1 cellular context compared by ENCODE assay signal in the genomic region with DNA sequence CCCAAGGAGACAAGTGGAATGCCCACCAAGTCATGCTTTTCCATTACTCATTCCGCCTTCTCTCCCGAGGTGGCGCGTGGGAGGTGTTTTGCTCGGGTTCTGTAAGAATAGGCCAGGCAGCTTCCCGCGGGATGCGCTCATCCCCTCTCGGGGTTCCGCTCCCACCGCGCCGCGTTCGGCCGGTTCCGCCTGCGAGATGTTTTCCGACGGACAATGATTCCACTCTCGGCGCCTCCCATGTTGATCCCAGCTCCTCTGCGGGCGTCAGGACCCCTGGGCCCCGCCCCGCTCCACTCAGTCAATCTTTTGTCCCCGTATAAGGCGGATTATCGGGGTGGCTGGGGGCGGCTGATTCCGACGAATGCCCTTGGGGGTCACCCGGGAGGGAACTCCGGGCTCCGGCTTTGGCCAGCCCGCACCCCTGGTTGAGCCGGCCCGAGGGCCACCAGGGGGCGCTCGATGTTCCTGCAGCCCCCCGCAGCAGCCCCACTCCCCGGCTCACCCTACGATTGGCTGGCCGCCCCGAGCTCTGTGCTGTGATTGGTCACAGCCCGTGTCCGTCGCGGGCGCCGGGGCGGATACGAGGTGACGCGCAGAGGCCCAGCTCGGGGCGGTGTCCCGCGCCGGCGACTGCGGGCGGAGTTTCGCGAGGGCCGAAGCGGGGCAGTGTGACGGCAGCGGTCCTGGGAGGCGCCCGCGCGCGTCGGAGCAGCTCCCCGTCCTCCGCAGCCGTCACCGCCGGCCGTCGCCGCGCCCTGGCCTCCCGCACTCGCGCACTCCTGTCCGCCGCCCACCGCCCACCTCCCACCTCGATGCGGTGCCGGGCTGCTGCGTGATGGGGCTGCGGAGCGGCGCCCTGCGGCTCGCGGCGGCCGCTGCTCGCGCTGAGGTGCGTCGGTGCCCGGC.
TF ChIP-seq lines count a peak whose summit lies in the region.

A gene with protein sequence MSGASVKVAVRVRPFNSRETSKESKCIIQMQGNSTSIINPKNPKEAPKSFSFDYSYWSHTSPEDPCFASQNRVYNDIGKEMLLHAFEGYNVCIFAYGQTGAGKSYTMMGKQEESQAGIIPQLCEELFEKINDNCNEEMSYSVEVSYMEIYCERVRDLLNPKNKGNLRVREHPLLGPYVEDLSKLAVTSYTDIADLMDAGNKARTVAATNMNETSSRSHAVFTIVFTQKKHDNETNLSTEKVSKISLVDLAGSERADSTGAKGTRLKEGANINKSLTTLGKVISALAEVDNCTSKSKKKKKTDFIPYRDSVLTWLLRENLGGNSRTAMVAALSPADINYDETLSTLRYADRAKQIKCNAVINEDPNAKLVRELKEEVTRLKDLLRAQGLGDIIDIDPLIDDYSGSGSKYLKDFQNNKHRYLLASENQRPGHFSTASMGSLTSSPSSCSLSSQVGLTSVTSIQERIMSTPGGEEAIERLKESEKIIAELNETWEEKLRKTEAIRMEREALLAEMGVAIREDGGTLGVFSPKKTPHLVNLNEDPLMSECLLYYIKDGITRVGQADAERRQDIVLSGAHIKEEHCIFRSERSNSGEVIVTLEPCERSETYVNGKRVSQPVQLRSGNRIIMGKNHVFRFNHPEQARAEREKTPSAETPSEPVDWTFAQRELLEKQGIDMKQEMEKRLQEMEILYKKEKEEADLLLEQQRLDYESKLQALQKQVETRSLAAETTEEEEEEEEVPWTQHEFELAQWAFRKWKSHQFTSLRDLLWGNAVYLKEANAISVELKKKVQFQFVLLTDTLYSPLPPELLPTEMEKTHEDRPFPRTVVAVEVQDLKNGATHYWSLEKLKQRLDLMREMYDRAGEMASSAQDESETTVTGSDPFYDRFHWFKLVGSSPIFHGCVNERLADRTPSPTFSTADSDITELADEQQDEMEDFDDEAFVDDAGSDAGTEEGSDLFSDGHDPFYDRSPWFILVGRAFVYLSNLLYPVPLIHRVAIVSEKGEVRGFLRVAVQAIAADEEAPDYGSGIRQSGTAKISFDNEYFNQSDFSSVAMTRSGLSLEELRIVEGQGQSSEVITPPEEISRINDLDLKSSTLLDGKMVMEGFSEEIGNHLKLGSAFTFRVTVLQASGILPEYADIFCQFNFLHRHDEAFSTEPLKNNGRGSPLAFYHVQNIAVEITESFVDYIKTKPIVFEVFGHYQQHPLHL (N-terminal part only) (plus strand): TSS at position 666 of the 906 bp plus-strand sequence. CDS start 21,759 bp downstream, outside the sequence.

TF ChIP-seq in HepG2, 621 proteins besides CTCF, POLR2A, EP300 and RAD21 (continued from another document and continues in another):
- TF ChIP-seq, protein P1, sequence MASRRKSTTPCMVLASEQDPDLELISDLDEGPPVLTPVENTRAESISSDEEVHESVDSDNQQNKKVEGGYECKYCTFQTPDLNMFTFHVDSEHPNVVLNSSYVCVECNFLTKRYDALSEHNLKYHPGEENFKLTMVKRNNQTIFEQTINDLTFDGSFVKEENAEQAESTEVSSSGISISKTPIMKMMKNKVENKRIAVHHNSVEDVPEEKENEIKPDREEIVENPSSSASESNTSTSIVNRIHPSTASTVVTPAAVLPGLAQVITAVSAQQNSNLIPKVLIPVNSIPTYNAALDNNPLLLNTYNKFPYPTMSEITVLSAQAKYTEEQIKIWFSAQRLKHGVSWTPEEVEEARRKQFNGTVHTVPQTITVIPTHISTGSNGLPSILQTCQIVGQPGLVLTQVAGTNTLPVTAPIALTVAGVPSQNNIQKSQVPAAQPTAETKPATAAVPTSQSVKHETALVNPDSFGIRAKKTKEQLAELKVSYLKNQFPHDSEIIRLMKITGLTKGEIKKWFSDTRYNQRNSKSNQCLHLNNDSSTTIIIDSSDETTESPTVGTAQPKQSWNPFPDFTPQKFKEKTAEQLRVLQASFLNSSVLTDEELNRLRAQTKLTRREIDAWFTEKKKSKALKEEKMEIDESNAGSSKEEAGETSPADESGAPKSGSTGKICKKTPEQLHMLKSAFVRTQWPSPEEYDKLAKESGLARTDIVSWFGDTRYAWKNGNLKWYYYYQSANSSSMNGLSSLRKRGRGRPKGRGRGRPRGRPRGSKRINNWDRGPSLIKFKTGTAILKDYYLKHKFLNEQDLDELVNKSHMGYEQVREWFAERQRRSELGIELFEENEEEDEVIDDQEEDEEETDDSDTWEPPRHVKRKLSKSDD (CRISPR knock-in tag; IDR thresholded peaks at IDR 0.05; ENCODE audit: low read depth): peak; percentile 46; the same call in 1 of the 2 replicates
- TF ChIP-seq ZMYM2 (CRISPR knock-in tag; IDR thresholded peaks at IDR 0.05) (peak; percentile 55; the same call in 1 of the 2 replicates), CREM (IDR thresholded peaks at IDR 0.05) (peak; percentile 68; the same call in 1 of the 2 replicates), CREM (CRISPR knock-in tag; IDR thresholded peaks at IDR 0.05) (peak; percentile 58; the same call in 1 of the 2 replicates), ZNF766 (CRISPR knock-in tag; IDR thresholded peaks at IDR 0.05; ENCODE audit: borderline replicate concordance) (peak; percentile 59; the same call in 1 of the 2 replicates), ZNF136 (CRISPR knock-in tag; IDR thresholded peaks at IDR 0.05; ENCODE audit: low read depth) (peak; percentile 77; the same call in 1 of the 2 replicates), HIVEP1 (CRISPR knock-in tag; IDR thresholded peaks at IDR 0.05) (peak; percentile 88; the same call in 1 of the 2 replicates), TBX2 (CRISPR knock-in tag; IDR thresholded peaks at IDR 0.05; ENCODE audit: borderline replicate concordance) (peak; percentile 78), ISX (CRISPR knock-in tag; conservative IDR thresholded peaks at IDR 0.05) (no peak), NFKB2 (CRISPR knock-in tag; IDR thresholded peaks at IDR 0.05; ENCODE audit: borderline replicate concordance) (peak; percentile 77; the same call in 1 of the 2 replicates), ZNF264 (CRISPR knock-in tag; IDR thresholded peaks at IDR 0.05) (0 out of 2 replicates have a peak, but pooled peaks have one; percentile 20), HNRNPK (IDR thresholded peaks at IDR 0.05; ENCODE audit: low read depth, low read length, poor library complexity, severe bottlenecking) (peak; percentile 36), CBFB (CRISPR knock-in tag; IDR thresholded peaks at IDR 0.05) (peak; percentile 73), NCOA1 (CRISPR knock-in tag; IDR thresholded peaks at IDR 0.05) (0 out of 2 replicates have a peak, but pooled peaks have one; percentile 36), ZNF441 (CRISPR knock-in tag; IDR thresholded peaks at IDR 0.05; ENCODE audit: borderline replicate concordance) (peak; percentile 86), CBX1 (IDR thresholded peaks at IDR 0.05; ENCODE audit: low read depth) (peak; percentile 70), GFI1 (CRISPR knock-in tag; IDR thresholded peaks at IDR 0.05; ENCODE audit: borderline replicate concordance) (peak; percentile 59; the same call in 1 of the 2 replicates), ZSCAN12 (CRISPR knock-in tag; IDR thresholded peaks at IDR 0.05) (no peak; the same call in 1 of the 2 replicates), ZNF598 (CRISPR knock-in tag; IDR thresholded peaks at IDR 0.05; ENCODE audit: borderline replicate concordance) (peak; percentile 75; the same call in 1 of the 2 replicates), XRCC5 (optimal IDR thresholded peaks at IDR 0.05; ENCODE audit: low read length) (peak; percentile 87), KAT8 (CRISPR knock-in tag; IDR thresholded peaks at IDR 0.05) (0 out of 2 replicates have a peak, but pooled peaks have one; percentile 55), DNMT1 (CRISPR knock-in tag; IDR thresholded peaks at IDR 0.05) (no peak), GLI4 (CRISPR knock-in tag; IDR thresholded peaks at IDR 0.05; ENCODE audit: borderline replicate concordance) (0 out of 2 replicates have a peak, but pooled peaks have one; percentile 42), ZSCAN20 (CRISPR knock-in tag; IDR thresholded peaks at IDR 0.05; ENCODE audit: borderline replicate concordance) (peak; percentile 53; the same call in 1 of the 2 replicates), ATF1 (CRISPR knock-in tag; IDR thresholded peaks at IDR 0.05) (peak; percentile 85), ZNF468 (CRISPR knock-in tag; IDR thresholded peaks at IDR 0.05) (no peak), ZNF383 (CRISPR knock-in tag; IDR thresholded peaks at IDR 0.05; ENCODE audit: borderline replicate concordance) (peak; percentile 35; the same call in 1 of the 2 replicates), MIXL1 (CRISPR knock-in tag; IDR thresholded peaks at IDR 0.05) (peak; percentile 33; the same call in 1 of the 2 replicates)
- TF ChIP-seq, protein P2, sequence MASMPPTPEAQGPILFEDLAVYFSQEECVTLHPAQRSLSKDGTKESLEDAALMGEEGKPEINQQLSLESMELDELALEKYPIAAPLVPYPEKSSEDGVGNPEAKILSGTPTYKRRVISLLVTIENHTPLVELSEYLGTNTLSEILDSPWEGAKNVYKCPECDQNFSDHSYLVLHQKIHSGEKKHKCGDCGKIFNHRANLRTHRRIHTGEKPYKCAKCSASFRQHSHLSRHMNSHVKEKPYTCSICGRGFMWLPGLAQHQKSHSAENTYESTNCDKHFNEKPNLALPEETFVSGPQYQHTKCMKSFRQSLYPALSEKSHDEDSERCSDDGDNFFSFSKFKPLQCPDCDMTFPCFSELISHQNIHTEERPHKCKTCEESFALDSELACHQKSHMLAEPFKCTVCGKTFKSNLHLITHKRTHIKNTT (CRISPR knock-in tag; IDR thresholded peaks at IDR 0.05): no peak
- TF ChIP-seq, protein P3, sequence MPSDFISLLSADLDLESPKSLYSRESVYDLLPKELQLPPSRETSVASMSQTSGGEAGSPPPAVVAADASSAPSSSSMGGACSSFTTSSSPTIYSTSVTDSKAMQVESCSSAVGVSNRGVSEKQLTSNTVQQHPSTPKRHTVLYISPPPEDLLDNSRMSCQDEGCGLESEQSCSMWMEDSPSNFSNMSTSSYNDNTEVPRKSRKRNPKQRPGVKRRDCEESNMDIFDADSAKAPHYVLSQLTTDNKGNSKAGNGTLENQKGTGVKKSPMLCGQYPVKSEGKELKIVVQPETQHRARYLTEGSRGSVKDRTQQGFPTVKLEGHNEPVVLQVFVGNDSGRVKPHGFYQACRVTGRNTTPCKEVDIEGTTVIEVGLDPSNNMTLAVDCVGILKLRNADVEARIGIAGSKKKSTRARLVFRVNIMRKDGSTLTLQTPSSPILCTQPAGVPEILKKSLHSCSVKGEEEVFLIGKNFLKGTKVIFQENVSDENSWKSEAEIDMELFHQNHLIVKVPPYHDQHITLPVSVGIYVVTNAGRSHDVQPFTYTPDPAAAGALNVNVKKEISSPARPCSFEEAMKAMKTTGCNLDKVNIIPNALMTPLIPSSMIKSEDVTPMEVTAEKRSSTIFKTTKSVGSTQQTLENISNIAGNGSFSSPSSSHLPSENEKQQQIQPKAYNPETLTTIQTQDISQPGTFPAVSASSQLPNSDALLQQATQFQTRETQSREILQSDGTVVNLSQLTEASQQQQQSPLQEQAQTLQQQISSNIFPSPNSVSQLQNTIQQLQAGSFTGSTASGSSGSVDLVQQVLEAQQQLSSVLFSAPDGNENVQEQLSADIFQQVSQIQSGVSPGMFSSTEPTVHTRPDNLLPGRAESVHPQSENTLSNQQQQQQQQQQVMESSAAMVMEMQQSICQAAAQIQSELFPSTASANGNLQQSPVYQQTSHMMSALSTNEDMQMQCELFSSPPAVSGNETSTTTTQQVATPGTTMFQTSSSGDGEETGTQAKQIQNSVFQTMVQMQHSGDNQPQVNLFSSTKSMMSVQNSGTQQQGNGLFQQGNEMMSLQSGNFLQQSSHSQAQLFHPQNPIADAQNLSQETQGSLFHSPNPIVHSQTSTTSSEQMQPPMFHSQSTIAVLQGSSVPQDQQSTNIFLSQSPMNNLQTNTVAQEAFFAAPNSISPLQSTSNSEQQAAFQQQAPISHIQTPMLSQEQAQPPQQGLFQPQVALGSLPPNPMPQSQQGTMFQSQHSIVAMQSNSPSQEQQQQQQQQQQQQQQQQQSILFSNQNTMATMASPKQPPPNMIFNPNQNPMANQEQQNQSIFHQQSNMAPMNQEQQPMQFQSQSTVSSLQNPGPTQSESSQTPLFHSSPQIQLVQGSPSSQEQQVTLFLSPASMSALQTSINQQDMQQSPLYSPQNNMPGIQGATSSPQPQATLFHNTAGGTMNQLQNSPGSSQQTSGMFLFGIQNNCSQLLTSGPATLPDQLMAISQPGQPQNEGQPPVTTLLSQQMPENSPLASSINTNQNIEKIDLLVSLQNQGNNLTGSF (CRISPR knock-in tag; IDR thresholded peaks at IDR 0.05): peak; percentile 38; the same call in 1 of the 2 replicates
- TF ChIP-seq, protein P4, sequence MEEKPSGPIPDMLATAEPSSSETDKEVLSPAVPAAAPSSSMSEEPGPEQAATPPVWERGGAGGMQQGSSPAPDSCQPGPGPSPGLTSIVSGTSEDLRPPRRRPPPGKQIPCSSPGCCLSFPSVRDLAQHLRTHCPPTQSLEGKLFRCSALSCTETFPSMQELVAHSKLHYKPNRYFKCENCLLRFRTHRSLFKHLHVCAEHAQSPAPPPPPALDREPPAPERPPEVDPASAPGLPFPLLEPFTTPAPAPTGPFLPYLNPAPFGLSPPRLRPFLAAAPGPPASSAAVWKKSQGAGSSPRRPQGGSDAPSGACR (CRISPR knock-in tag; IDR thresholded peaks at IDR 0.05): peak; percentile 78; the same call in 1 of the 2 replicates
- TF ChIP-seq, protein P5, sequence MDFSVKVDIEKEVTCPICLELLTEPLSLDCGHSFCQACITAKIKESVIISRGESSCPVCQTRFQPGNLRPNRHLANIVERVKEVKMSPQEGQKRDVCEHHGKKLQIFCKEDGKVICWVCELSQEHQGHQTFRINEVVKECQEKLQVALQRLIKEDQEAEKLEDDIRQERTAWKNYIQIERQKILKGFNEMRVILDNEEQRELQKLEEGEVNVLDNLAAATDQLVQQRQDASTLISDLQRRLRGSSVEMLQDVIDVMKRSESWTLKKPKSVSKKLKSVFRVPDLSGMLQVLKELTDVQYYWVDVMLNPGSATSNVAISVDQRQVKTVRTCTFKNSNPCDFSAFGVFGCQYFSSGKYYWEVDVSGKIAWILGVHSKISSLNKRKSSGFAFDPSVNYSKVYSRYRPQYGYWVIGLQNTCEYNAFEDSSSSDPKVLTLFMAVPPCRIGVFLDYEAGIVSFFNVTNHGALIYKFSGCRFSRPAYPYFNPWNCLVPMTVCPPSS (IDR thresholded peaks at IDR 0.05): no peak
- TF ChIP-seq, protein P6, sequence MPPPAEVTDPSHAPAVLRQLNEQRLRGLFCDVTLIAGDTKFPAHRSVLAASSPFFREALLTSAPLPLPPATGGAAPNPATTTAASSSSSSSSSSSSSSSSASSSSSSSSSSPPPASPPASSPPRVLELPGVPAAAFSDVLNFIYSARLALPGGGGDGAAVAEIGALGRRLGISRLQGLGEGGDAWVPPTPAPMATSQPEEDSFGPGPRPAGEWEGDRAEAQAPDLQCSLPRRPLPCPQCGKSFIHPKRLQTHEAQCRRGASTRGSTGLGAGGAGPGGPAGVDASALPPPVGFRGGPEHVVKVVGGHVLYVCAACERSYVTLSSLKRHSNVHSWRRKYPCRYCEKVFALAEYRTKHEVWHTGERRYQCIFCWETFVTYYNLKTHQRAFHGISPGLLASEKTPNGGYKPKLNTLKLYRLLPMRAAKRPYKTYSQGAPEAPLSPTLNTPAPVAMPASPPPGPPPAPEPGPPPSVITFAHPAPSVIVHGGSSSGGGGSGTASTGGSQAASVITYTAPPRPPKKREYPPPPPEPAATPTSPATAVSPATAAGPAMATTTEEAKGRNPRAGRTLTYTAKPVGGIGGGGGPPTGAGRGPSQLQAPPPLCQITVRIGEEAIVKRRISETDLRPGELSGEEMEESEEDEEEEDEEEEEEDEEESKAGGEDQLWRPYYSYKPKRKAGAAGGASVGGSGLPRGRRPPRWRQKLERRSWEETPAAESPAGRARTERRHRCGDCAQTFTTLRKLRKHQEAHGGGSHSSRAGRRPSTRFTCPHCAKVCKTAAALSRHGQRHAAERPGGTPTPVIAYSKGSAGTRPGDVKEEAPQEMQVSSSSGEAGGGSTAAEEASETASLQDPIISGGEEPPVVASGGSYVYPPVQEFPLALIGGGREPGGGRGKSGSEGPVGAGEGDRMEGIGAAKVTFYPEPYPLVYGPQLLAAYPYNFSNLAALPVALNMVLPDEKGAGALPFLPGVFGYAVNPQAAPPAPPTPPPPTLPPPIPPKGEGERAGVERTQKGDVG (CRISPR knock-in tag; IDR thresholded peaks at IDR 0.05; ENCODE audit: borderline replicate concordance): peak; percentile 11; the same call in 1 of the 2 replicates
